Comparison of ENCODE assay signal across 8 cellular contexts in genomic region chr15:75367913-75368688, GRCh38. TPM values are rescaled to one million over a fixed set of nuclear protein-coding genes. Genes with fewer than 3 reads are reported as not detected.
DNase-seq lines count a peak whose midpoint lies in the region; ATAC-seq and TF ChIP-seq lines count a peak whose summit lies in the region.

Gene MAN2C1 (minus strand): TSS chr15:75368607. CDS start chr15:75368583, 24 bp downstream.

- H3K27ac Mint-ChIP-seq in nephron progenitor cell: peak within 1 kb of the TSS; percentile 98
- peak within 1 kb of the TSS; percentile 93 to 95 for H3K27ac Mint-ChIP-seq in stimulated activated naive CD8-positive, alpha-beta T cell treated with anti-CD3 and anti-CD28 coated beads, Interleukin-15, amount 100 ng/mL, for 72 hours

- H3K9me3 ChIP-seq in HAP-1 (no peaks in the 10 kb centered on the region), MG63 (no peaks in the 10 kb centered on the region)

- H3K9me3 Mint-ChIP-seq in nephron progenitor cell: no peaks in the 10 kb centered on the region
- H3K9me3 Mint-ChIP-seq in stimulated activated naive CD8-positive, alpha-beta T cell treated with anti-CD3 and anti-CD28 coated beads, Interleukin-15, amount 100 ng/mL, for 72 hours: no peaks in the 10 kb centered on the region

- H3K27me3 ChIP-seq in HAP-1 (ENCODE audit: low read depth) (no peaks in the 10 kb centered on the region), MG63 (no peaks in the 10 kb centered on the region)

- peak; percentile 92 for ATAC-seq in stimulated activated naive CD8-positive, alpha-beta T cell treated with anti-CD3 and anti-CD28 coated beads, Interleukin-15, amount 100 ng/mL, for 72 hours

- TF ChIP-seq CTCF in fibroblast of the aortic adventitia (IDR thresholded peaks at IDR 0.05; ENCODE audit: insufficient read depth, low read length) (peak; percentile 78), nephron progenitor cell (IDR thresholded peaks at IDR 0.05) (peak; percentile 48)

- H3K27me3 Mint-ChIP-seq in nephron progenitor cell (ENCODE audit: low read depth, poor library complexity): no peaks in the 10 kb centered on the region
- no peaks in the 10 kb centered on the region for H3K27me3 Mint-ChIP-seq in stimulated activated naive CD8-positive, alpha-beta T cell treated with anti-CD3 and anti-CD28 coated beads, Interleukin-15, amount 100 ng/mL, for 72 hours

- peaks cover 16% of the 10 kb centered on the region for H3K4me1 ChIP-seq in HAP-1

- peak within 1 kb of the TSS; percentile 92 for H3K4me3 Mint-ChIP-seq in nephron progenitor cell
- peak within 1 kb of the TSS; percentile 92 to 93 for H3K4me3 Mint-ChIP-seq in stimulated activated naive CD8-positive, alpha-beta T cell treated with anti-CD3 and anti-CD28 coated beads, Interleukin-15, amount 100 ng/mL, for 72 hours

- H3K4me3 ChIP-seq in HAP-1: peak within 1 kb of the TSS; percentile 99
- peak within 1 kb of the TSS; percentile 92 for H3K4me3 ChIP-seq in MG63
- H3K4me3 ChIP-seq in fibroblast of the aortic adventitia (ENCODE audit: low read depth, low read length): peak within 1 kb of the TSS; percentile 83

- in situ Hi-C loops in HAP-1 (cut with MboI; ENCODE audit: low sequenced_read_pairs): no loop called here

- H3K36me3 Mint-ChIP-seq in nephron progenitor cell (ENCODE audit: low read depth): peaks cover 21% of the 10 kb centered on the region

- DNase-seq in GDM1 (lab: John Stamatoyannopoulos, UW) (peak; percentile 88), HAP-1 (ENCODE audit: low spot score in 2 of 2) (peak; percentile 100), MG63 (peak; percentile 96), SHP77 treated with DMSO at 0.1 percent for 48 hours (lab: John Stamatoyannopoulos, UW) (peak; percentile 91), fibroblast of the aortic adventitia (ENCODE audit: low read depth) (peak; percentile 91), nephron progenitor cell (peak; percentile 94)
- DNase-seq in activated effector memory CD4-positive, alpha-beta T cell treated with anti-CD3 and anti-CD28 coated beads, Interleukin-2, amount 50 U/mL, for 16 hours: peak; percentile 97
- peak; percentile 93 to 94 for DNase-seq in stimulated activated naive CD8-positive, alpha-beta T cell treated with anti-CD3 and anti-CD28 coated beads, Interleukin-15, amount 100 ng/mL, for 72 hours

- H3K36me3 ChIP-seq in HAP-1 (replicated peaks) (peaks cover 77% of the 10 kb centered on the region), MG63 (peaks cover 73% of the 10 kb centered on the region)

- peaks cover 15% of the 10 kb centered on the region for H3K4me1 Mint-ChIP-seq in nephron progenitor cell
- peaks cover 41% of the 10 kb centered on the region for H3K4me1 Mint-ChIP-seq in stimulated activated naive CD8-positive, alpha-beta T cell treated with anti-CD3 and anti-CD28 coated beads, Interleukin-15, amount 100 ng/mL, for 72 hours

RNA-seq across cellular contexts. Expression of gene MAN2C1, which starts in this region (rescaled TPM):
- total RNA-seq in MG63 (2014; rRNA removed; shearing (Covaris generic); ENCODE audit: low replicate concordance): 57.8 and 91.1 TPM in 2 replicates
- 92.6 and 113 TPM in 2 replicates for total RNA-seq in fibroblast of the aortic adventitia (ENCODE audit: low replicate concordance)

Comparison
In these comparisons a context has a peak if more than half of its experiments do, and no peak if none do; other contexts are left out.
1. Peak in every context shown above with its lines: DNase-seq, ATAC-seq and H3K4me3 ChIP-seq.